Comparison of ENCODE assay signal across 16 cellular contexts in genomic region chr7:158286210-158286609, GRCh38.
"Had no signal": no experiment of that assay in that cellular context is flagged by ENCODE, and none has a peak within 500 bp of the region (broad histone marks: within the 10 kb centered on the region; RNA-seq: fewer than 3 reads in every experiment).

No MANE protein-coding gene starts in this region.

- H3K27ac ChIP-seq: RWPE1 had no signal

- H3K4me3 ChIP-seq: MG63 had no signal

- H3K9me3 ChIP-seq: MG63 had no signal

- H3K36me3 ChIP-seq: MG63 had no signal

- H3K27me3 ChIP-seq: MG63 had no signal

- DNase-seq: IMR-90, Karpas-422, KG1, MG63, NCI-H1092 treated with DMSO at 0.1 percent for 48 hours, NCI-H1436, NCI-H2029, NCI-H2081 treated with DMSO at 0.1 percent for 48 hours, NCI-H2171, NCI-H226, NCI-H446, NCI-H524 treated with DMSO at 0.1 percent for 48 hours, NCI-H69, NCI-H774, SHP77 had no signal
